ENCODE assay signal across 12 cellular contexts in the genomic region with DNA sequence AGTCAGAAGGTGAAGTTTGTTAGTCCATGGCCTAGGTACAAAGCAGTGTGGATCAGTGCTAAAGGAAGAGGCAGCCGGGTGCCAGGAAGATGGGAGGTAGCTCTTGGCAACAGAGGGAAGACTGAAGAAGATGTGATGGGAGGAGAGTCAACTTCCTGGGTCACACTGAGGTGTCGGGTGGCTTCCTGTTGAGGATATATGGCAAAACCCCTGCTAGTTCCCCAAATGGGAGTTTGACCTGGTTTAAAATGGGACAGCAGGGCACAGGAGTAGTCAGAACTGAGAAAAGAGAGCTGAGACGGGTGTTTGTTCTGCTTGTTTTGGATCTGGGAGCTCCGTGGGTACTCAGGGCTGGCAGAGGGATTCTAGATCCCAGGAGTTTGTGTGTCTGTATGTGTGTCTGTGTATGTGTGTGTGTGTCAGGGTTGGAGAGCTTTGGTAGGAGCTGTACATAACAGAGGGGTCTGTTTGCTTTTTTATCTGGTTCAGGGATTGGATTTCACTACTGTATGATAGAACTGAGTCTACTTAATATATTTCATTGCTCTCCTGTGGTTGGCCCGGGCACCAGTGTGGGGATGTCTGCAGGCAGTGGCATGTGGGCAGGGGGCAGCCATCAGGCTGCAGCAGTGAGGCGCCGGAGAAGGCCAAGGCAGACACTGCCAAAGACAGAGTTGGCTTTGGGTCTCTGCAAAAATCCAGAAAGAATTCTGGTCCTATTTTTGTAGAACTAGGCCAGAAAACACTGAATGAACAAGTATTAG. TPM values are rescaled to one million over a fixed set of nuclear protein-coding genes. Genes with fewer than 3 reads are reported as not detected.
DNase-seq lines count a peak whose midpoint lies in the region; ATAC-seq, FAIRE-seq and TF ChIP-seq lines count a peak whose summit lies in the region.
"Had no signal": no experiment of that assay in that cellular context is flagged by ENCODE, and none has a peak within 500 bp of the region (broad histone marks: within the 10 kb centered on the region; RNA-seq: fewer than 3 reads in every experiment).

No MANE protein-coding gene starts in this region.

- H3K27ac ChIP-seq in CD8-positive, alpha-beta T cell (ENCODE audit: low read depth, low read length), result no peak overlapping the region
- H3K27ac ChIP-seq in HL-60 (replicated peaks) (peak overlapping the region; percentile 4; the same call in 1 of the 2 replicates), caudate nucleus (ENCODE audit: low read depth, low read length) (peak overlapping the region; percentile 20), neutrophil (peak overlapping the region; percentile 99)
- H3K27ac ChIP-seq: ovary had no signal

- DNase-seq in CD8-positive, alpha-beta T cell, result no peak
- DNase-seq in HL-60 (ENCODE audit: low read depth in 1 of 2, low spot score in 1 of 2), result peak in 1 of 2 experiments; percentile 55
- DNase-seq in caudate nucleus (lab: John Stamatoyannopoulos, UW), result peak in 5 of 61 donors; percentile 7 to 18 (median 13)
- no peak for DNase-seq in RCC 7860 (ENCODE audit: low spot score)
- DNase-seq: activated CD4-positive, CD25-positive, alpha-beta regulatory T cell; glutamatergic neuron; NCI-H2227 treated with DMSO at 0.1 percent for 48 hours; ovary had no signal

- TF ChIP-seq CTCF in CD8-positive, alpha-beta T cell (IDR thresholded peaks at IDR 0.05), result no peak
- TF ChIP-seq CTCF in HL-60 (IDR thresholded peaks at IDR 0.05; ENCODE audit: insufficient read depth, low read length), result no peak
- TF ChIP-seq CTCF in neutrophil (IDR thresholded peaks at IDR 0.05), result no peak

- H3K4me3 Mint-ChIP-seq in CD8-positive, alpha-beta T cell, result no peak overlapping the region

- peaks cover 28% of the 10 kb centered on the region for H3K4me1 Mint-ChIP-seq in CD8-positive, alpha-beta T cell (ENCODE audit: low read depth)

- H3K27me3 ChIP-seq in CD8-positive, alpha-beta T cell (ENCODE audit: insufficient read depth, low read length), result no peaks in the 10 kb centered on the region
- no peaks in the 10 kb centered on the region for H3K27me3 ChIP-seq in HL-60 (ENCODE audit: insufficient read depth, poor library complexity, severe bottlenecking)
- no peaks in the 10 kb centered on the region for H3K27me3 ChIP-seq in neutrophil
- H3K27me3 ChIP-seq: ovary had no signal

- H3K4me3 ChIP-seq in CD8-positive, alpha-beta T cell (ENCODE audit: low read depth, low read length), result no peak overlapping the region
- no peak overlapping the region for H3K4me3 ChIP-seq in HL-60 (replicated peaks; ENCODE audit: insufficient read depth, low read length)
- H3K4me3 ChIP-seq in neutrophil (ENCODE audit: low read depth in 1 of 2, low read length in 1 of 2), result peak overlapping the region; percentile 32 to 94
- H3K4me3 ChIP-seq: HAP-1, ovary had no signal

- peaks cover 53% of the 10 kb centered on the region for H3K36me3 Mint-ChIP-seq in CD8-positive, alpha-beta T cell

- POLR2A ChIA-PET in CD8-positive, alpha-beta T cell (lab: Charles Lee), result interaction anchor here (0.6 kb wide), 1 partner anchor 110 kb away, joined by 3 read pairs; no protein-coding TSS in a partner anchor

- no peaks in the 10 kb centered on the region for H3K27me3 Mint-ChIP-seq in CD8-positive, alpha-beta T cell (ENCODE audit: low read depth)

- peaks cover 23% of the 10 kb centered on the region for H3K36me3 ChIP-seq in CD8-positive, alpha-beta T cell (ENCODE audit: insufficient read depth, low read length)
- peaks cover 100% of the 10 kb centered on the region for H3K36me3 ChIP-seq in neutrophil
- H3K36me3 ChIP-seq: HAP-1, ovary had no signal

- no peaks in the 10 kb centered on the region for H3K9me3 ChIP-seq in CD8-positive, alpha-beta T cell (ENCODE audit: low read length)
- peaks cover 4% of the 10 kb centered on the region for H3K9me3 ChIP-seq in neutrophil
- H3K9me3 ChIP-seq: HAP-1, ovary had no signal

- FAIRE-seq in RCC 7860 (lab: Jason Lieb, UNC), result no peak

- no peaks in the 10 kb centered on the region for H3K9me3 Mint-ChIP-seq in CD8-positive, alpha-beta T cell

- H3K4me1 ChIP-seq in CD8-positive, alpha-beta T cell (ENCODE audit: insufficient read depth, low read length), result peaks cover 6% of the 10 kb centered on the region
- H3K4me1 ChIP-seq in neutrophil (ENCODE audit: control insufficient read depth in 1 of 2, insufficient read depth in 1 of 2, low read depth in 1 of 2, low read length in 1 of 2), result peaks cover 98 to 100% of the 10 kb centered on the region in 2 experiments

- intact Hi-C loops in CD8-positive, alpha-beta T cell (cut with DNase I, micrococcal nuclease), result loop anchor here (2.0 to 5.0 kb wide), 2 partner anchors 15 to 100 kb away; no protein-coding TSS in a partner anchor

- peak overlapping the region; percentile 80 for H3K27ac Mint-ChIP-seq in CD8-positive, alpha-beta T cell

- CTCF ChIA-PET in CD8-positive, alpha-beta T cell (lab: Charles Lee), result interaction anchor here (0.6 to 1.1 kb wide), 2 partner anchors 210 to 228 kb away, joined by 3 to 4 read pairs; no protein-coding TSS in a partner anchor

- no peak for ATAC-seq in CD8-positive, alpha-beta T cell
- ATAC-seq in HG03095 (IDR thresholded peaks at IDR 0.05; ENCODE audit: unreplicated experiment) (no peak), HG03196 (IDR thresholded peaks at IDR 0.05; ENCODE audit: unreplicated experiment) (no peak)

RNA-seq across cellular contexts. Expression of gene MXD1, which starts 17.1 kb away (rescaled TPM):
- total RNA-seq in CD8-positive, alpha-beta T cell, result 10 to 100 TPM; 38.8 to 39.1 TPM

RNA-seq across cellular contexts. Expression of gene ASPRV1, which starts 29.4 kb away (rescaled TPM):
- under 1 TPM; 0.73 to 0.86 TPM for total RNA-seq in CD8-positive, alpha-beta T cell

RNA-seq across cellular contexts. Expression of gene SNRNP27, which starts 38.3 kb away (rescaled TPM):
- total RNA-seq in CD8-positive, alpha-beta T cell, result 10 to 100 TPM; 47.9 to 58.5 TPM

Comparison
In these comparisons a context has a peak if more than half of its experiments do, and no peak if none do; other contexts are left out.
1. H3K4me3 ChIP-seq: peak in neutrophil (2 of 2); none in CD8-positive, alpha-beta T cell (single experiment) and HL-60 (single experiment).